In the genomic region with DNA sequence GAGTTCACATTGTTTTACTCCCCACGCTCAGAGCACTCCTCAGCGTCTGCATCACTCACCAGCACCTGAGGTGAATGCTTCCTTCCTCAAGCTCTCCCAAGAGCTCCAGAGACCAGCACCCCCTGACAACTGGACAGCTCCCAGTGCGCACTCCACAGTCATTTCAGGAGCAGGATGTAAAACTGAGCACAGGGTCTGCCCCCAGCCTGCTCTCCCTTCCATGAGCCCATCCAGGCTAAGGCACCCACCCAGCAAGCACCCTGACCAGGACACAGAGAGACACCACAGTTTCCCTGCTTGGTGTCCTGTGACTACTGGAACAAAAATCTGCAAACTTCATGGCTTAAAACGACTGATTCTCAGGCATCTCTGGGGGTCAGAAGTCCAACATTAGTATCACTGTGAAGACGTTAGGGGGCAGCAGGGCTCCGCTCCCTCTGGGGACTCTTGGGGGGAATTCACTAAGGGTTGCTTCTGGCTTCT, we compare ENCODE assay signal across 10 cellular contexts. TPM values are rescaled to one million over a fixed set of nuclear protein-coding genes. Genes with fewer than 3 reads are reported as not detected.
DNase-seq lines count a peak whose midpoint lies in the region; ATAC-seq and TF ChIP-seq lines count a peak whose summit lies in the region.
"Had no signal": no experiment of that assay in that cellular context is flagged by ENCODE, and none has a peak within 500 bp of the region (broad histone marks: within the 10 kb centered on the region; RNA-seq: fewer than 3 reads in every experiment).

No MANE protein-coding gene starts in this region.

- ATAC-seq in stimulated activated effector memory CD8-positive, alpha-beta T cell treated with anti-CD3 and anti-CD28 coated beads, Interleukin-12 subunit alpha, Interleukin-12 subunit beta, amount 100 ng/mL, for 72 hours: peak; percentile 60

- CTCF ChIA-PET in OCI-LY7 (lab: Charles Lee; ENCODE audit: unreplicated experiment): no interaction called here

- peak; percentile 33 for DNase-seq in activated CD4-positive, alpha-beta T cell treated with anti-CD3 and anti-CD28 coated beads for 48 hours
- no peak for DNase-seq in activated CD4-positive, alpha-beta T cell treated with anti-CD3 and anti-CD28 coated beads, Interleukin-2, amount 50 U/mL, for 4 hours
- DNase-seq in OCI-LY7 (ENCODE audit: low spot score) (peak; percentile 24), epithelial cell of proximal tubule (ENCODE audit: low read depth) (no peak), NCI-H345 treated with DMSO at 0.1 percent for 48 hours (lab: John Stamatoyannopoulos, UW; ENCODE audit: unreplicated experiment) (no peak), NCI-H2029 treated with DMSO at 0.1 percent for 48 hours (lab: John Stamatoyannopoulos, UW) (no peak)
- no peak for DNase-seq in stimulated activated effector memory CD8-positive, alpha-beta T cell treated with anti-CD3 and anti-CD28 coated beads, Interleukin-12 subunit alpha, Interleukin-12 subunit beta, amount 100 ng/mL, for 72 hours (ENCODE audit: low spot score in 2 of 2)
- no peak for DNase-seq in activated T-helper 2 cell treated with anti-CD3 and anti-CD28 coated beads, Interferon-gamma antibody, Interleukin-2, Interleukin-4, amounts not matched to agents 10 μg/mL and 5 μg/mL and 100 μg/mL, durations not matched to agents 14 hours and 24 hours and 36 hours (ENCODE audit: low spot score)

- no peaks in the 10 kb centered on the region for H3K4me1 ChIP-seq in OCI-LY7 (ENCODE audit: insufficient read depth, low read length, poor library complexity, severe bottlenecking)

- no peaks in the 10 kb centered on the region for H3K9me3 ChIP-seq in OCI-LY7 (ENCODE audit: low read length)

- no peaks in the 10 kb centered on the region for H3K36me3 Mint-ChIP-seq in stimulated activated effector memory CD8-positive, alpha-beta T cell treated with anti-CD3 and anti-CD28 coated beads, Interleukin-12 subunit alpha, Interleukin-12 subunit beta, amount 100 ng/mL, for 72 hours
- no peaks in the 10 kb centered on the region for H3K36me3 Mint-ChIP-seq in activated T-helper 2 cell treated with anti-CD3 and anti-CD28 coated beads, Interferon-gamma antibody, Interleukin-2, Interleukin-4, amounts not matched to agents 10 μg/mL and 5 μg/mL and 100 μg/mL, durations not matched to agents 14 hours and 24 hours and 36 hours (ENCODE audit: low read depth)

- H3K4me1 Mint-ChIP-seq in stimulated activated effector memory CD8-positive, alpha-beta T cell treated with anti-CD3 and anti-CD28 coated beads, Interleukin-12 subunit alpha, Interleukin-12 subunit beta, amount 100 ng/mL, for 72 hours: no peaks in the 10 kb centered on the region
- no peaks in the 10 kb centered on the region for H3K4me1 Mint-ChIP-seq in activated T-helper 2 cell treated with anti-CD3 and anti-CD28 coated beads, Interferon-gamma antibody, Interleukin-2, Interleukin-4, amounts not matched to agents 10 μg/mL and 5 μg/mL and 100 μg/mL, durations not matched to agents 14 hours and 24 hours and 36 hours (ENCODE audit: low read depth)

- no peak overlapping the region for H3K27ac ChIP-seq in OCI-LY7 (ENCODE audit: low read depth, low read length, poor library complexity, severe bottlenecking)
- H3K27ac ChIP-seq: skin epidermis had no signal

- no TSS peak for BruUV-seq in OCI-LY7 (replicated peaks; lab: Mats Ljungman, UMichigan)

- no peaks in the 10 kb centered on the region for H3K9me2 ChIP-seq in OCI-LY7 (ENCODE audit: insufficient read depth, low read length)

- intact Hi-C loops in OCI-LY7 (cut with micrococcal nuclease; ENCODE audit: unreplicated experiment): no loop called here
- intact Hi-C loops in activated T-helper 2 cell treated with anti-CD3 and anti-CD28 coated beads, Interferon-gamma antibody, Interleukin-2, Interleukin-4, amounts not matched to agents 10 μg/mL and 5 μg/mL and 100 μg/mL, durations not matched to agents 14 hours and 24 hours and 36 hours (cut with micrococcal nuclease): no loop called here

- H3K79me2 ChIP-seq in OCI-LY7 (ENCODE audit: insufficient read depth, low read depth, low read length): no peaks in the 10 kb centered on the region

- no peaks in the 10 kb centered on the region for H3K36me3 ChIP-seq in OCI-LY7 (ENCODE audit: insufficient read depth, low read length)

- H3K4me2 ChIP-seq in OCI-LY7 (ENCODE audit: low read length): no peak overlapping the region

- TF ChIP-seq CTCF in OCI-LY7 (conservative IDR thresholded peaks at IDR 0.05; ENCODE audit: low read length) (peak; percentile 63), epithelial cell of proximal tubule (conservative IDR thresholded peaks at IDR 0.05; ENCODE audit: low read depth, low read length) (peak; percentile 54)

- no peak overlapping the region for H2AFZ ChIP-seq in OCI-LY7 (ENCODE audit: low read length)

- H4K20me1 ChIP-seq in OCI-LY7 (ENCODE audit: insufficient read depth, low read length): no peaks in the 10 kb centered on the region

- no peak overlapping the region for H3K27ac Mint-ChIP-seq in stimulated activated effector memory CD8-positive, alpha-beta T cell treated with anti-CD3 and anti-CD28 coated beads, Interleukin-12 subunit alpha, Interleukin-12 subunit beta, amount 100 ng/mL, for 72 hours
- H3K27ac Mint-ChIP-seq in activated T-helper 2 cell treated with anti-CD3 and anti-CD28 coated beads, Interferon-gamma antibody, Interleukin-2, Interleukin-4, amounts not matched to agents 10 μg/mL and 5 μg/mL and 100 μg/mL, durations not matched to agents 14 hours and 24 hours and 36 hours: no peak overlapping the region

- POLR2A ChIA-PET in OCI-LY7 (lab: Charles Lee): no interaction called here

- H3K4me3 ChIP-seq in OCI-LY7 (ENCODE audit: low read depth, low read length, poor library complexity, severe bottlenecking) (no peak overlapping the region), epithelial cell of proximal tubule (ENCODE audit: low read depth, low read length) (no peak overlapping the region)
- H3K4me3 ChIP-seq: skin epidermis had no signal

- H3K9me3 Mint-ChIP-seq in stimulated activated effector memory CD8-positive, alpha-beta T cell treated with anti-CD3 and anti-CD28 coated beads, Interleukin-12 subunit alpha, Interleukin-12 subunit beta, amount 100 ng/mL, for 72 hours: peaks cover 10% of the 10 kb centered on the region
- H3K9me3 Mint-ChIP-seq in activated T-helper 2 cell treated with anti-CD3 and anti-CD28 coated beads, Interferon-gamma antibody, Interleukin-2, Interleukin-4, amounts not matched to agents 10 μg/mL and 5 μg/mL and 100 μg/mL, durations not matched to agents 14 hours and 24 hours and 36 hours: peaks cover 9% of the 10 kb centered on the region

- peaks cover 5% of the 10 kb centered on the region for H3K27me3 Mint-ChIP-seq in activated T-helper 2 cell treated with anti-CD3 and anti-CD28 coated beads, Interferon-gamma antibody, Interleukin-2, Interleukin-4, amounts not matched to agents 10 μg/mL and 5 μg/mL and 100 μg/mL, durations not matched to agents 14 hours and 24 hours and 36 hours (ENCODE audit: low read depth)

- no peak overlapping the region for H3K4me3 Mint-ChIP-seq in stimulated activated effector memory CD8-positive, alpha-beta T cell treated with anti-CD3 and anti-CD28 coated beads, Interleukin-12 subunit alpha, Interleukin-12 subunit beta, amount 100 ng/mL, for 72 hours
- H3K4me3 Mint-ChIP-seq in activated T-helper 2 cell treated with anti-CD3 and anti-CD28 coated beads, Interferon-gamma antibody, Interleukin-2, Interleukin-4, amounts not matched to agents 10 μg/mL and 5 μg/mL and 100 μg/mL, durations not matched to agents 14 hours and 24 hours and 36 hours (ENCODE audit: low read depth): no peak overlapping the region

RNA-seq across cellular contexts. Expression of a gene that starts 3.3 kb away (rescaled TPM):
- total RNA-seq in OCI-LY7 (2014; rRNA removed; shearing (Covaris generic)): not detected in 2 replicates
- total RNA-seq in OCI-LY7 (2022) (not detected in 2 replicates), epithelial cell of proximal tubule (not detected in 2 replicates)
- not detected in 2 replicates for total RNA-seq in activated T-helper 2 cell treated with anti-CD3 and anti-CD28 coated beads, Interferon-gamma antibody, Interleukin-2, Interleukin-4, amounts not matched to agents 10 μg/mL and 5 μg/mL and 100 μg/mL, durations not matched to agents 14 hours and 24 hours and 36 hours
- total RNA-seq: T-helper 2 cell treated with Interferon-gamma antibody and Interleukin-4, amounts not matched to agents 100 ng/mL and 5 ng/mL, for 36 hours had no signal

RNA-seq across cellular contexts. Expression of a gene that starts 24.6 kb away (rescaled TPM):
- total RNA-seq in OCI-LY7 (2014; rRNA removed; shearing (Covaris generic)): not detected in 2 replicates
- total RNA-seq in OCI-LY7 (2022) (not detected in 2 replicates), epithelial cell of proximal tubule (not detected in 2 replicates)
- total RNA-seq in activated T-helper 2 cell treated with anti-CD3 and anti-CD28 coated beads, Interferon-gamma antibody, Interleukin-2, Interleukin-4, amounts not matched to agents 10 μg/mL and 5 μg/mL and 100 μg/mL, durations not matched to agents 14 hours and 24 hours and 36 hours: not detected in 2 replicates
- total RNA-seq: T-helper 2 cell treated with Interferon-gamma antibody and Interleukin-4, amounts not matched to agents 100 ng/mL and 5 ng/mL, for 36 hours had no signal

RNA-seq across cellular contexts. Expression of a gene that starts 36.8 kb away (rescaled TPM):
- not detected in 2 replicates for total RNA-seq in OCI-LY7 (2014; rRNA removed; shearing (Covaris generic))
- total RNA-seq in OCI-LY7 (2022) (not detected in 2 replicates), epithelial cell of proximal tubule (not detected in 2 replicates)
- total RNA-seq in activated T-helper 2 cell treated with anti-CD3 and anti-CD28 coated beads, Interferon-gamma antibody, Interleukin-2, Interleukin-4, amounts not matched to agents 10 μg/mL and 5 μg/mL and 100 μg/mL, durations not matched to agents 14 hours and 24 hours and 36 hours: not detected in 2 replicates
- total RNA-seq: T-helper 2 cell treated with Interferon-gamma antibody and Interleukin-4, amounts not matched to agents 100 ng/mL and 5 ng/mL, for 36 hours had no signal

RNA-seq across cellular contexts. Expression of a gene that starts 53.6 kb away (rescaled TPM):
- not detected in 2 replicates for total RNA-seq in OCI-LY7 (2014; rRNA removed; shearing (Covaris generic))
- not detected in 2 replicates for total RNA-seq in OCI-LY7 (2022)
- not detected in 2 replicates for total RNA-seq in epithelial cell of proximal tubule
- total RNA-seq in activated T-helper 2 cell treated with anti-CD3 and anti-CD28 coated beads, Interferon-gamma antibody, Interleukin-2, Interleukin-4, amounts not matched to agents 10 μg/mL and 5 μg/mL and 100 μg/mL, durations not matched to agents 14 hours and 24 hours and 36 hours: not detected in 2 replicates
- total RNA-seq: T-helper 2 cell treated with Interferon-gamma antibody and Interleukin-4, amounts not matched to agents 100 ng/mL and 5 ng/mL, for 36 hours had no signal

RNA-seq across cellular contexts. Expression of a gene that starts 55.3 kb away (rescaled TPM):
- total RNA-seq in OCI-LY7 (2014; rRNA removed; shearing (Covaris generic)): not detected in 2 replicates
- not detected in 2 replicates for total RNA-seq in OCI-LY7 (2022)
- not detected in 2 replicates for total RNA-seq in epithelial cell of proximal tubule
- total RNA-seq in activated T-helper 2 cell treated with anti-CD3 and anti-CD28 coated beads, Interferon-gamma antibody, Interleukin-2, Interleukin-4, amounts not matched to agents 10 μg/mL and 5 μg/mL and 100 μg/mL, durations not matched to agents 14 hours and 24 hours and 36 hours: not detected in 2 replicates
- total RNA-seq: T-helper 2 cell treated with Interferon-gamma antibody and Interleukin-4, amounts not matched to agents 100 ng/mL and 5 ng/mL, for 36 hours had no signal

Comparison
In these comparisons a context has a peak if more than half of its experiments do, and no peak if none do; other contexts are left out.
1. DNase-seq: peak in activated CD4-positive, alpha-beta T cell treated with anti-CD3 and anti-CD28 coated beads for 48 hours (single experiment) and OCI-LY7 (single experiment); none in activated CD4-positive, alpha-beta T cell treated with anti-CD3 and anti-CD28 coated beads, Interleukin-2, amount 50 U/mL, for 4 hours (0 of 2), epithelial cell of proximal tubule (single experiment), stimulated activated effector memory CD8-positive, alpha-beta T cell treated with anti-CD3 and anti-CD28 coated beads, Interleukin-12 subunit alpha, Interleukin-12 subunit beta, amount 100 ng/mL, for 72 hours (0 of 2), activated T-helper 2 cell treated with anti-CD3 and anti-CD28 coated beads, Interferon-gamma antibody, Interleukin-2, Interleukin-4, amounts not matched to agents 10 μg/mL and 5 μg/mL and 100 μg/mL, durations not matched to agents 14 hours and 24 hours and 36 hours (single experiment), NCI-H345 treated with DMSO at 0.1 percent for 48 hours (single experiment) and NCI-H2029 treated with DMSO at 0.1 percent for 48 hours (single experiment).